In the genomic region with DNA sequence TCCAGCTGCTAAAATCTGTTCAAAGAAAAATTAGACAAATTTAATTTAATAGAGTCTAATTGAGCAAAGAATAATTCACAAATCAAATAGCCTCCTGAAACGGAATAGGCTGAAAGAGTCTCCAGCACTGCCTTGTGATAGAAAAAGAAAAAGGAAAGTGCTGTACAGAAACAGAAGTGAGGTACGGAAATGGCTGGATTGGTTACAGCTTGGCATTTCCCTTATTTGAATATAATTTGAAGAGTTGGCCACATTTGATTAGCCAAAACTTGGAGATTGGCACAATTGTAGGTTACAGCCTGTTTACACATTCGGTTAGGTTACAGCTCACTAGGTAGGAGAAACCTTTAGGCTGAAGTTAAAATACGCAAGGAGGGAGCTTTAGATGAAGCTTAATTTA, we compare ENCODE assay signal across 17 cellular contexts.
"Had no signal": no experiment of that assay in that cellular context is flagged by ENCODE, and none has a peak within 500 bp of the region (broad histone marks: within the 10 kb centered on the region; RNA-seq: fewer than 3 reads in every experiment).

No MANE protein-coding gene starts in this region.

- H3K36me3 ChIP-seq: sigmoid colon, tibial artery, upper lobe of left lung, vagina had no signal

- DNase-seq: dorsolateral prefrontal cortex; effector CD8-positive, alpha-beta T cell; foreskin melanocyte; head of caudate nucleus; left colon; naive thymus-derived CD8-positive, alpha-beta T cell; posterior cingulate gyrus; sigmoid colon; stimulated activated CD4-positive, alpha-beta T cell treated with anti-CD3 and anti-CD28 coated beads, Interleukin-2, amount 100 ng/mL, for 24 hours; stimulated activated CD4-positive, alpha-beta T cell treated with anti-CD3 and anti-CD28 coated beads, Interleukin-4, amount 100 ng/mL, for 4 hours; stimulated activated naive CD8-positive, alpha-beta T cell treated with anti-CD3 and anti-CD28 coated beads, Interleukin-15, Interleukin-2, amounts not matched to agents 100 U/mL and 50 U/mL, for 24 hours; tibial artery; upper lobe of left lung had no signal

- H3K27ac ChIP-seq: coronary artery, dorsolateral prefrontal cortex, hepatocyte, skin epidermis, tibial artery, upper lobe of left lung, vagina had no signal

- H3K27me3 ChIP-seq: dorsolateral prefrontal cortex, hepatocyte, sigmoid colon, tibial artery, upper lobe of left lung, vagina had no signal

- H3K4me1 ChIP-seq: tibial artery, upper lobe of left lung, vagina had no signal

- H3K4me3 ChIP-seq: coronary artery, dorsolateral prefrontal cortex, hepatocyte, sigmoid colon, skin epidermis, tibial artery, upper lobe of left lung, vagina had no signal

- ATAC-seq: left colon; naive thymus-derived CD8-positive, alpha-beta T cell; stimulated activated naive CD8-positive, alpha-beta T cell treated with anti-CD3 and anti-CD28 coated beads, Interleukin-15, Interleukin-2, amounts not matched to agents 100 U/mL and 50 U/mL, for 24 hours had no signal
